In genomic region chr11:110286298-110287040, GRCh38 we compare ENCODE assay signal across 15 cellular contexts. TPM values are rescaled to one million over a fixed set of nuclear protein-coding genes. Genes with fewer than 3 reads are reported as not detected.
DNase-seq lines count a peak whose midpoint lies in the region; TF ChIP-seq lines count a peak whose summit lies in the region.
"Had no signal": no experiment of that assay in that cellular context is flagged by ENCODE, and none has a peak within 500 bp of the region (broad histone marks: within the 10 kb centered on the region; RNA-seq: fewer than 3 reads in every experiment).

No MANE protein-coding gene starts in this region.

- no peak overlapping the region for H3K9ac ChIP-seq in SK-N-SH

- TF ChIP-seq EP300 in SK-N-SH (IDR thresholded peaks at IDR 0.05; ENCODE audit: borderline replicate concordance in 1 of 2, low read depth in 1 of 2, low read length in 1 of 2) = no peak

- peak overlapping the region; percentile 60 for H3K27ac Mint-ChIP-seq in MCF 10A (ENCODE audit: low read depth, unreplicated experiment)
- peak overlapping the region in 3 of 5 experiments; percentile 13 to 67 (median 19) for H3K27ac Mint-ChIP-seq in brain
- H3K27ac Mint-ChIP-seq: activated naive CD4-positive, alpha-beta T cell treated with anti-CD3 and anti-CD28 coated beads, Interleukin-2, amount 10 ng/mL, durations not matched to agents 7 days and 5 days; CD8-positive, alpha-beta T cell had no signal

- H3K36me3 Mint-ChIP-seq in MCF 10A (ENCODE audit: insufficient read depth, unreplicated experiment) (peaks cover 12% of the 10 kb centered on the region), brain (peaks cover 50% of the 10 kb centered on the region)
- H3K36me3 Mint-ChIP-seq: immature natural killer cell had no signal

- no peaks in the 10 kb centered on the region for H3K27me3 ChIP-seq in breast epithelium
- no peaks in the 10 kb centered on the region for H3K27me3 ChIP-seq in SK-N-SH (ENCODE audit: insufficient read depth)

- no peak overlapping the region for H3K4me2 ChIP-seq in SK-N-SH

- H3K4me3 Mint-ChIP-seq in MCF 10A (ENCODE audit: unreplicated experiment) (no peak overlapping the region), brain (no peak overlapping the region)
- H3K4me3 Mint-ChIP-seq: activated naive CD4-positive, alpha-beta T cell treated with anti-CD3 and anti-CD28 coated beads, Interleukin-2, amount 10 ng/mL, durations not matched to agents 7 days and 5 days; CD8-positive, alpha-beta T cell; immature natural killer cell had no signal

- H3K4me3 ChIP-seq in breast epithelium (no peak overlapping the region), foreskin fibroblast (ENCODE audit: low read depth in 1 of 2, low read length in 2 of 2) (no peak overlapping the region), SK-N-SH (ENCODE audit: low read depth in 2 of 2, low read length in 1 of 2) (no peak overlapping the region)
- H3K4me3 ChIP-seq: lower lobe of right lung had no signal

- peaks cover 100% of the 10 kb centered on the region for H3K79me2 ChIP-seq in SK-N-SH (ENCODE audit: insufficient read depth)

- H3K9me3 Mint-ChIP-seq in MCF 10A (ENCODE audit: unreplicated experiment) (no peaks in the 10 kb centered on the region), brain (peaks cover 0 to 5% (median 0%) of the 10 kb centered on the region in 5 experiments)
- H3K9me3 Mint-ChIP-seq: activated naive CD4-positive, alpha-beta T cell treated with anti-CD3 and anti-CD28 coated beads, Interleukin-2, amount 10 ng/mL, durations not matched to agents 7 days and 5 days; CD8-positive, alpha-beta T cell had no signal

- no peak for TF ChIP-seq RAD21 in SK-N-SH (IDR thresholded peaks at IDR 0.05; ENCODE audit: low read length)

- H3K27me3 Mint-ChIP-seq in MCF 10A (ENCODE audit: insufficient read depth, unreplicated experiment) (no peaks in the 10 kb centered on the region), brain (no peaks in the 10 kb centered on the region)
- H3K27me3 Mint-ChIP-seq: activated naive CD4-positive, alpha-beta T cell treated with anti-CD3 and anti-CD28 coated beads, Interleukin-2, amount 10 ng/mL, durations not matched to agents 7 days and 5 days had no signal

- CTCF ChIA-PET in MCF 10A (lab: Yijun Ruan, JAX) = interaction anchor here (1.0 to 1.3 kb wide), 2 partner anchors 14 to 81 kb away, joined by 3 to 5 read pairs; no protein-coding TSS in a partner anchor
- CTCF ChIA-PET in SK-N-SH (lab: Yijun Ruan, JAX) = interaction anchor here (1.2 to 1.5 kb wide), 2 partner anchors 10 to 14 kb away, joined by 3 to 5 read pairs; no protein-coding TSS in a partner anchor

- H3K36me3 ChIP-seq in breast epithelium = no peaks in the 10 kb centered on the region
- H3K36me3 ChIP-seq in SK-N-SH (replicated peaks in 1 of 2; ENCODE audit: control insufficient read depth in 1 of 2, insufficient read depth in 2 of 2, low read length in 1 of 2) = peaks cover 0 to 3% of the 10 kb centered on the region in 2 experiments
- H3K36me3 ChIP-seq: lower lobe of right lung had no signal

- H3K9me3 ChIP-seq in breast epithelium = no peaks in the 10 kb centered on the region
- no peaks in the 10 kb centered on the region for H3K9me3 ChIP-seq in SK-N-SH
- H3K9me3 ChIP-seq: lower lobe of right lung had no signal

- 89% methylated on average over 4 of the region's 4 CpGs for WGBS in SK-N-SH (ENCODE audit: low lambda C conversion rate)

- BruUV-seq in MCF 10A (replicated peaks; lab: Mats Ljungman, UMichigan) = no TSS peak

- intact Hi-C loops in MCF 10A (cut with micrococcal nuclease) = loop anchor here (10.0 kb wide), 1 partner anchor 1952 kb away; no protein-coding TSS in a partner anchor
- intact Hi-C loops in breast epithelium (cut with DNase I; ENCODE audit: low total_unique reads) = no loop called here

- H4K20me1 ChIP-seq in SK-N-SH (ENCODE audit: insufficient read depth) = peaks cover 70% of the 10 kb centered on the region

- no peak overlapping the region for H3K27ac ChIP-seq in breast epithelium
- peak overlapping the region; percentile 35 for H3K27ac ChIP-seq in substantia nigra (ENCODE audit: low read depth, low read length, poor library complexity, severe bottlenecking)
- no peak overlapping the region for H3K27ac ChIP-seq in SK-N-SH (ENCODE audit: low read depth in 2 of 2, low read length in 1 of 2)
- H3K27ac ChIP-seq: lower lobe of right lung had no signal

- TF ChIP-seq CTCF in MCF 10A (IDR thresholded peaks at IDR 0.05; ENCODE audit: unreplicated experiment) = no peak
- no peak for TF ChIP-seq CTCF in breast epithelium (IDR thresholded peaks at IDR 0.05)
- no peak for TF ChIP-seq CTCF in brain (conservative IDR thresholded peaks at IDR 0.05)
- TF ChIP-seq CTCF in foreskin fibroblast (IDR thresholded peaks at IDR 0.05; ENCODE audit: low read depth, low read length) = no peak
- TF ChIP-seq CTCF in SK-N-SH (IDR thresholded peaks at IDR 0.05) = no peak; the same call in 1 of the 2 replicates

- no peak overlapping the region for H2AFZ ChIP-seq in SK-N-SH (ENCODE audit: low read depth)

- DNase-seq in MCF 10A (ENCODE audit: unreplicated experiment) = no peak
- DNase-seq in breast epithelium (ENCODE audit: low spot score in 2 of 2) = no peak
- peak; percentile 84 for DNase-seq in NCI-H526 treated with DMSO at 0.1 percent for 48 hours (lab: John Stamatoyannopoulos, UW)
- DNase-seq in substantia nigra (lab: John Stamatoyannopoulos, UW) = no peak
- DNase-seq in foreskin fibroblast = no peak
- DNase-seq in iPS-NIHi11 (ENCODE audit: low spot score) = no peak
- DNase-seq in SK-N-SH = no peak
- DNase-seq: activated CD4-positive, alpha-beta T cell treated with anti-CD3 and anti-CD28 coated beads, Interleukin-2, amount 50 U/mL, for 1 hour; activated naive CD4-positive, alpha-beta T cell treated with anti-CD3 and anti-CD28 coated beads, Interleukin-2, amount 10 ng/mL, durations not matched to agents 7 days and 5 days; CD8-positive, alpha-beta T cell; immature natural killer cell; lower lobe of right lung; NCI-H226; stimulated activated CD4-positive, alpha-beta T cell treated with anti-CD3 and anti-CD28 coated beads, Interleukin-4, amount 100 ng/mL, for 1 hour had no signal

- H3K4me1 ChIP-seq in breast epithelium (peaks cover 0 to 4% of the 10 kb centered on the region in 2 donors), SK-N-SH (ENCODE audit: control insufficient read depth in 1 of 2, insufficient read depth in 2 of 2, low read depth in 1 of 2, low read length in 1 of 2) (peaks cover 0 to 12% of the 10 kb centered on the region in 2 experiments; a peak in 1 of 4 replicates)

- H3K4me1 Mint-ChIP-seq in MCF 10A (ENCODE audit: insufficient read depth, unreplicated experiment) (peaks cover 26% of the 10 kb centered on the region), brain (peaks cover 49% of the 10 kb centered on the region)

- H3K9me2 ChIP-seq in SK-N-SH = no peaks in the 10 kb centered on the region

- H3F3A ChIP-seq in SK-N-SH (replicated peaks; ENCODE audit: insufficient read depth) = peaks cover 8% of the 10 kb centered on the region

- no peak for TF ChIP-seq POLR2A in breast epithelium (IDR thresholded peaks at IDR 0.05)

- POLR2A ChIA-PET in MCF 10A (lab: Yijun Ruan, JAX) (interaction anchor here (0.5 to 2.5 kb wide), 3 partner anchors 10 to 36 kb away, joined by 3 to 14 read pairs (median 3); partner anchors contain the start of gene RDX), SK-N-SH (lab: Yijun Ruan, JAX) (no interaction called here)

TF ChIP-seq in SK-N-SH, 30 proteins besides CTCF, POLR2A, EP300 and RAD21 (continues in another document):
- TF ChIP-seq FOXM1 (IDR thresholded peaks at IDR 0.05; ENCODE audit: low read depth) = no peak
- TF ChIP-seq NFIC (IDR thresholded peaks at IDR 0.05; ENCODE audit: borderline replicate concordance) = no peak
- TF ChIP-seq YY1 (IDR thresholded peaks at IDR 0.05; ENCODE audit: low read depth) = no peak
- no peak for TF ChIP-seq FOSL2 (IDR thresholded peaks at IDR 0.05; ENCODE audit: borderline replicate concordance, low read depth)
- TF ChIP-seq REST (IDR thresholded peaks at IDR 0.05; ENCODE audit: low read depth, low read length) = no peak
- no peak for TF ChIP-seq NRF1 (IDR thresholded peaks at IDR 0.05; ENCODE audit: low read depth, low read length)
- TF ChIP-seq TEAD4 (IDR thresholded peaks at IDR 0.05; ENCODE audit: borderline replicate concordance, insufficient read depth) = no peak
- TF ChIP-seq ELF1 (IDR thresholded peaks at IDR 0.05) = no peak

RNA-seq across cellular contexts. Expression of gene RDX, which starts 9.9 kb away (rescaled TPM):
- total RNA-seq in MCF 10A (2022) = 132 and 145 TPM in 2 replicates
- 10 to 100 TPM; 53.4 to 88.7 (median 53.7) TPM for total RNA-seq in breast epithelium
- polyA plus RNA-seq in brain (ENCODE audit: insufficient read depth, low read depth, low replicate concordance) = 31.5 TPM
- 29.4 and 30.7 TPM in 2 replicates for polyA plus RNA-seq in SK-N-SH (2012; rRNA removed)
- 36.5 and 45.4 TPM in 2 replicates for polyA plus RNA-seq in SK-N-SH (2012; cell fraction: cytosol; rRNA removed)
- 17.4 and 24.9 TPM in 2 replicates for polyA plus RNA-seq in SK-N-SH (2012; cell fraction: nucleus; rRNA removed)
